In genomic region chr2:216621292-216621691, GRCh38 we compare ENCODE assay signal across 2 cellular contexts.
A peak's percentile ranks its signal among the peaks of the same experiment; 100 is the strongest.
TF ChIP-seq lines count a peak whose summit lies in the region.

No MANE protein-coding gene starts in this region.

TF ChIP-seq in liver, 16 proteins besides CTCF, POLR2A, EP300 and RAD21:
- TF ChIP-seq REST (IDR thresholded peaks at IDR 0.05) (no peak), YY1 (IDR thresholded peaks at IDR 0.05) (peak; percentile 56), TAF1 (conservative IDR thresholded peaks at IDR 0.05) (no peak)

TF ChIP-seq in HepG2, 621 proteins besides CTCF, POLR2A, EP300 and RAD21 (continued from another document):
- no peak for TF ChIP-seq ISX (CRISPR knock-in tag; conservative IDR thresholded peaks at IDR 0.05)
- TF ChIP-seq CBFB (CRISPR knock-in tag; IDR thresholded peaks at IDR 0.05): no peak
- TF ChIP-seq NFKB2 (CRISPR knock-in tag; IDR thresholded peaks at IDR 0.05; ENCODE audit: borderline replicate concordance): no peak
- TF ChIP-seq HDAC6 (IDR thresholded peaks at IDR 0.05; ENCODE audit: low read depth, low read length): no peak
- no peak for TF ChIP-seq ZNF777 (CRISPR knock-in tag; IDR thresholded peaks at IDR 0.05)
- TF ChIP-seq ZSCAN21 (CRISPR knock-in tag; IDR thresholded peaks at IDR 0.05; ENCODE audit: borderline replicate concordance): no peak
- no peak for TF ChIP-seq JUNB (CRISPR knock-in tag; IDR thresholded peaks at IDR 0.05; ENCODE audit: borderline replicate concordance)
- TF ChIP-seq ZGPAT (CRISPR knock-in tag; IDR thresholded peaks at IDR 0.05): no peak
- TF ChIP-seq ZNF430 (CRISPR knock-in tag; IDR thresholded peaks at IDR 0.05): no peak
- no peak for TF ChIP-seq HIC2 (CRISPR knock-in tag; IDR thresholded peaks at IDR 0.05; ENCODE audit: low read depth)
- TF ChIP-seq ESRRA (CRISPR knock-in tag; IDR thresholded peaks at IDR 0.05; ENCODE audit: low read depth): no peak
- TF ChIP-seq ZNF513 (CRISPR knock-in tag; conservative IDR thresholded peaks at IDR 0.05): no peak
- TF ChIP-seq DNMT1 (CRISPR knock-in tag; IDR thresholded peaks at IDR 0.05): no peak
- no peak for TF ChIP-seq TOPORS (CRISPR knock-in tag; IDR thresholded peaks at IDR 0.05)
- TF ChIP-seq NFIB (CRISPR knock-in tag; IDR thresholded peaks at IDR 0.05; ENCODE audit: borderline replicate concordance): no peak
- TF ChIP-seq CHCHD3 (CRISPR knock-in tag; IDR thresholded peaks at IDR 0.05): no peak
- TF ChIP-seq ZSCAN25 (CRISPR knock-in tag; IDR thresholded peaks at IDR 0.05): no peak
